Comparison of ENCODE assay signal across 17 cellular contexts in genomic region chr4:81522711-81523110, GRCh38. TPM values are rescaled to one million over a fixed set of nuclear protein-coding genes. Genes with fewer than 3 reads are reported as not detected.
DNase-seq lines count a peak whose midpoint lies in the region; ATAC-seq and TF ChIP-seq lines count a peak whose summit lies in the region.
"Had no signal": no experiment of that assay in that cellular context is flagged by ENCODE, and none has a peak within 500 bp of the region (broad histone marks: within the 10 kb centered on the region; RNA-seq: fewer than 3 reads in every experiment).

No MANE protein-coding gene starts in this region.

- peaks cover 14% of the 10 kb centered on the region for H3K36me3 Mint-ChIP-seq in stimulated activated memory B cell treated with anti-CD40 and anti-IgM and Interleukin-4, amounts not matched to agents 10 μg/mL and 1 μg/mL and 100 μg/mL, for 72 hours
- H3K36me3 Mint-ChIP-seq in H9 (ENCODE audit: insufficient read depth in 1 of 3, low read depth in 3 of 3) = no peaks in the 10 kb centered on the region

- peaks cover 6% of the 10 kb centered on the region; the same call in 1 of the 2 replicates for H3K4me1 ChIP-seq in H9 (ENCODE audit: insufficient read depth, low read length)

- no peak overlapping the region for H2BK5ac ChIP-seq in H9 (ENCODE audit: insufficient read length, low read length)

- H3K27ac Mint-ChIP-seq in stimulated activated memory B cell treated with anti-CD40 and anti-IgM and Interleukin-4, amounts not matched to agents 10 μg/mL and 1 μg/mL and 100 μg/mL, for 72 hours = peak overlapping the region; percentile 16
- no peak overlapping the region for H3K27ac Mint-ChIP-seq in H9
- H3K27ac Mint-ChIP-seq: CD14-positive monocyte; CD8-positive, alpha-beta T cell had no signal

- no peaks in the 10 kb centered on the region for H3K79me1 ChIP-seq in H9 (ENCODE audit: insufficient read depth, low read depth, low read length, poor library complexity, severe bottlenecking)

- H4K91ac ChIP-seq in H9 (ENCODE audit: insufficient read length, low read depth, low read length) = no peak overlapping the region

- DNase-seq in H9 (no peak), T-helper 9 cell (no peak)
- DNase-seq: CD8-positive, alpha-beta T cell; COR-L47; DMS153; DMS79 treated with DMSO at 0.1 percent for 48 hours; EL; Karpas-422 had no signal

- H3K4ac ChIP-seq in H9 (ENCODE audit: low read depth, low read length) = no peak overlapping the region

- H3K4me2 ChIP-seq in H9 (ENCODE audit: insufficient read depth, insufficient read length, low read length) = no peak overlapping the region

- WGBS in H9 (ENCODE audit: extremely low coverage, insufficient read length, low lambda C conversion rate) = no CpG with 5 or more reads among the region's 2 CpGs

- peaks cover 38% of the 10 kb centered on the region for H3K4me1 Mint-ChIP-seq in stimulated activated memory B cell treated with anti-CD40 and anti-IgM and Interleukin-4, amounts not matched to agents 10 μg/mL and 1 μg/mL and 100 μg/mL, for 72 hours
- H3K4me1 Mint-ChIP-seq in H9 = peaks cover 17 to 24% of the 10 kb centered on the region in 2 experiments

- no peak overlapping the region for H2AFZ ChIP-seq in H9 (ENCODE audit: low read length)

- H2BK15ac ChIP-seq in H9 (ENCODE audit: low read depth, low read length) = no peak overlapping the region

- ATAC-seq in GM18508 (IDR thresholded peaks at IDR 0.05; ENCODE audit: insufficient read depth, unreplicated experiment) (peak; percentile 73), HG02588 (IDR thresholded peaks at IDR 0.05; ENCODE audit: unreplicated experiment) (peak; percentile 39), HG03378 (IDR thresholded peaks at IDR 0.05; ENCODE audit: unreplicated experiment) (peak; percentile 50), GM18498 (IDR thresholded peaks at IDR 0.05; ENCODE audit: unreplicated experiment) (no peak)
- ATAC-seq in stimulated activated memory B cell treated with anti-CD40 and anti-IgM and Interleukin-4, amounts not matched to agents 10 μg/mL and 1 μg/mL and 100 μg/mL, for 72 hours = peak; percentile 58
- ATAC-seq: CD8-positive, alpha-beta T cell; HCT116; K562 had no signal

- no peaks in the 10 kb centered on the region for H3K9me3 ChIP-seq in H9 (ENCODE audit: control insufficient read depth, low read depth, low read length)

- H3K27ac ChIP-seq in H9 (ENCODE audit: insufficient read length, low read depth, low read length) = no peak overlapping the region
- H3K27ac ChIP-seq: 22Rv1 had no signal

- no peaks in the 10 kb centered on the region for H3K27me3 Mint-ChIP-seq in stimulated activated memory B cell treated with anti-CD40 and anti-IgM and Interleukin-4, amounts not matched to agents 10 μg/mL and 1 μg/mL and 100 μg/mL, for 72 hours
- H3K27me3 Mint-ChIP-seq in H9 (ENCODE audit: low read depth) = no peaks in the 10 kb centered on the region

- peaks cover 11% of the 10 kb centered on the region for H3K9me3 Mint-ChIP-seq in stimulated activated memory B cell treated with anti-CD40 and anti-IgM and Interleukin-4, amounts not matched to agents 10 μg/mL and 1 μg/mL and 100 μg/mL, for 72 hours
- no peaks in the 10 kb centered on the region for H3K9me3 Mint-ChIP-seq in H9

- H3K56ac ChIP-seq in H9 (ENCODE audit: insufficient read length, low read depth, low read length) = no peak overlapping the region

- H2AK5ac ChIP-seq in H9 (ENCODE audit: insufficient read length, low read length) = no peak overlapping the region

- no peaks in the 10 kb centered on the region for H3K79me2 ChIP-seq in H9 (ENCODE audit: insufficient read depth, low read length)

- no peak overlapping the region for H2BK12ac ChIP-seq in H9 (ENCODE audit: insufficient read length, low read depth, low read length)

- H4K20me1 ChIP-seq in H9 (ENCODE audit: control insufficient read depth, insufficient read depth, insufficient read length) = no peaks in the 10 kb centered on the region

- H3K23ac ChIP-seq in H9 (ENCODE audit: insufficient read length, low read depth, low read length) = no peak overlapping the region

- TF ChIP-seq CTCF in H9 (conservative IDR thresholded peaks at IDR 0.05) = no peak

- H3T11ph ChIP-seq in H9 (ENCODE audit: low read length) = no peak overlapping the region

- no peaks in the 10 kb centered on the region for H3K23me2 ChIP-seq in H9 (ENCODE audit: insufficient read length, low read depth, low read length, poor library complexity, severe bottlenecking)

- no peak overlapping the region for H3K14ac ChIP-seq in H9 (ENCODE audit: insufficient read depth, low read length)

- H4K8ac ChIP-seq in H9 (replicated peaks; ENCODE audit: insufficient read length, low read depth, low read length) = no peak overlapping the region

- no peak overlapping the region for H2BK20ac ChIP-seq in H9 (ENCODE audit: low read depth, low read length, poor library complexity, severe bottlenecking)

- H2BK120ac ChIP-seq in H9 (ENCODE audit: low read depth, low read length, poor library complexity, severe bottlenecking) = no peak overlapping the region

- no peaks in the 10 kb centered on the region for H3K27me3 ChIP-seq in H9 (ENCODE audit: insufficient read depth, low read length)

- H4K5ac ChIP-seq in H9 (ENCODE audit: insufficient read length, low read depth, low read length) = no peak overlapping the region

- no peak overlapping the region for H3K9ac ChIP-seq in H9 (ENCODE audit: extremely low read depth, insufficient read length, low read length)

- no peak overlapping the region for H3K4me3 Mint-ChIP-seq in stimulated activated memory B cell treated with anti-CD40 and anti-IgM and Interleukin-4, amounts not matched to agents 10 μg/mL and 1 μg/mL and 100 μg/mL, for 72 hours
- no peak overlapping the region for H3K4me3 Mint-ChIP-seq in H9
- H3K4me3 Mint-ChIP-seq: CD14-positive monocyte; CD8-positive, alpha-beta T cell had no signal

- H3K18ac ChIP-seq in H9 (ENCODE audit: insufficient read length, low read depth, low read length) = no peak overlapping the region

RNA-seq across cellular contexts. Expression of gene RASGEF1B, which starts 51.0 kb away (rescaled TPM):
- 6.4 and 7.5 TPM in 2 replicates for total RNA-seq in H9 (2021)
